Comparison of ENCODE assay signal across 9 cellular contexts in the genomic region with DNA sequence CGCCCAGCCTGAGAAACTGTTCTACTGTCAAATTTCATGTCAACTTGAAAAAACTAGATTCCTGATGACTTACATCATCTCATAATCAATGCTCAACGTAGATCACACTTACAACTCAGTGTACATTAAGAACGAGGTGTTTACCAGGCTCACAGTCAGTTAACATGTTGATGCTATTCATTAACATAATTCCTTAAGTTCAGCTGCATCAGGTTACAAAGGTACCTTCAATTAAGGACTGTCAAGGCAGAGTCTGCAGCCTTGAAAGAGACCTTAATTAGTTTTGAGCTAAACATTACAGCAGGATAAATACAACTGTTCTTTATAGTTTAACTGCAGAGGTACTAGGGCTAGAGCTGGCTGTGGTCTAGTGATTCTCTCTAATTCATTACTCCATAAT. TPM values are rescaled to one million over a fixed set of nuclear protein-coding genes. Genes with fewer than 3 reads are reported as not detected.
DNase-seq lines count a peak whose midpoint lies in the region; TF ChIP-seq lines count a peak whose summit lies in the region.
"Had no signal": no experiment of that assay in that cellular context is flagged by ENCODE, and none has a peak within 500 bp of the region (broad histone marks: within the 10 kb centered on the region; RNA-seq: fewer than 3 reads in every experiment).

No MANE protein-coding gene starts in this region.

- peak overlapping the region; percentile 95 for H3K27ac Mint-ChIP-seq in T-helper 2 cell treated with Interferon-gamma antibody and Interleukin-4, amounts not matched to agents 5 μg/mL and 100 μg/mL, for 36 hours
- H3K27ac Mint-ChIP-seq in activated CD4-positive, alpha-beta memory T cell treated with anti-CD3 and anti-CD28 coated beads for 36 hours: peak overlapping the region; percentile 96
- H3K27ac Mint-ChIP-seq in immature natural killer cell: peak overlapping the region; percentile 83 to 95 (median 94)

- H3K36me3 ChIP-seq in suprapubic skin: peaks cover 26% of the 10 kb centered on the region

- no peaks in the 10 kb centered on the region for H3K27me3 ChIP-seq in suprapubic skin

- H3K4me3 Mint-ChIP-seq in T-helper 2 cell treated with Interferon-gamma antibody and Interleukin-4, amounts not matched to agents 5 μg/mL and 100 μg/mL, for 36 hours: peak overlapping the region; percentile 94
- H3K4me3 Mint-ChIP-seq in activated CD4-positive, alpha-beta memory T cell treated with anti-CD3 and anti-CD28 coated beads for 36 hours: peak overlapping the region; percentile 92
- H3K4me3 Mint-ChIP-seq in immature natural killer cell: peak overlapping the region; percentile 89 to 94 (median 90)

- peak overlapping the region; percentile 91 for H3K27ac ChIP-seq in suprapubic skin

- H3K36me3 Mint-ChIP-seq in T-helper 2 cell treated with Interferon-gamma antibody and Interleukin-4, amounts not matched to agents 5 μg/mL and 100 μg/mL, for 36 hours (ENCODE audit: low read depth): peaks cover 59% of the 10 kb centered on the region
- peaks cover 50% of the 10 kb centered on the region for H3K36me3 Mint-ChIP-seq in activated CD4-positive, alpha-beta memory T cell treated with anti-CD3 and anti-CD28 coated beads for 36 hours
- H3K36me3 Mint-ChIP-seq in immature natural killer cell: peaks cover 13 to 25% (median 15%) of the 10 kb centered on the region in 3 donors

- H3K9me3 ChIP-seq in suprapubic skin: no peaks in the 10 kb centered on the region

- intact Hi-C loops in activated CD4-positive, alpha-beta memory T cell treated with anti-CD3 and anti-CD28 coated beads for 36 hours (cut with micrococcal nuclease): loop anchor here (1.0 kb wide), 1 partner anchor 13 kb away; no protein-coding TSS in a partner anchor

- peaks cover 51% of the 10 kb centered on the region for H3K4me1 Mint-ChIP-seq in T-helper 2 cell treated with Interferon-gamma antibody and Interleukin-4, amounts not matched to agents 5 μg/mL and 100 μg/mL, for 36 hours (ENCODE audit: low read depth)
- H3K4me1 Mint-ChIP-seq in activated CD4-positive, alpha-beta memory T cell treated with anti-CD3 and anti-CD28 coated beads for 36 hours (ENCODE audit: low read depth): peaks cover 51% of the 10 kb centered on the region
- H3K4me1 Mint-ChIP-seq in immature natural killer cell: peaks cover 65 to 72% of the 10 kb centered on the region in 2 donors

- DNase-seq in T-helper 2 cell treated with Interferon-gamma antibody and Interleukin-4, amounts not matched to agents 5 μg/mL and 100 μg/mL, for 36 hours (ENCODE audit: low spot score): no peak
- DNase-seq in T-helper 2 cell (no peak), immature natural killer cell (no peak), suprapubic skin (ENCODE audit: low spot score in 2 of 2) (no peak), superior temporal gyrus (ENCODE audit: extremely low spot score) (no peak), NK-92 (lab: John Stamatoyannopoulos, UW; ENCODE audit: unreplicated experiment) (no peak)
- DNase-seq in activated CD4-positive, alpha-beta memory T cell treated with anti-CD3 and anti-CD28 coated beads for 36 hours: no peak
- DNase-seq in effector CD4-positive, alpha-beta T cell: no peak
- DNase-seq: COR-L47 had no signal

- POLR2A ChIA-PET in activated CD4-positive, alpha-beta memory T cell treated with anti-CD3 and anti-CD28 coated beads for 36 hours (lab: Charles Lee): interaction anchor here (0.5 to 2.9 kb wide), 3 partner anchors 69 to 92 kb away, joined by 3 to 10 read pairs (median 3); no protein-coding TSS in a partner anchor

- no peak for TF ChIP-seq POLR2A in suprapubic skin (IDR thresholded peaks at IDR 0.05)

- no peak for TF ChIP-seq EP300 in suprapubic skin (IDR thresholded peaks at IDR 0.05)

- H3K4me3 ChIP-seq in suprapubic skin: peak overlapping the region; percentile 85

- peaks cover 74% of the 10 kb centered on the region for H3K4me1 ChIP-seq in suprapubic skin

- 7% methylated on average over 3 of the region's 3 CpGs for WGBS in suprapubic skin

- CTCF ChIA-PET in activated CD4-positive, alpha-beta memory T cell treated with anti-CD3 and anti-CD28 coated beads for 36 hours (lab: Charles Lee): interaction anchor here (1.2 to 1.4 kb wide), 3 partner anchors 10 to 45 kb away, joined by 4 to 14 read pairs (median 5); no protein-coding TSS in a partner anchor

- no peaks in the 10 kb centered on the region for H3K27me3 Mint-ChIP-seq in T-helper 2 cell treated with Interferon-gamma antibody and Interleukin-4, amounts not matched to agents 5 μg/mL and 100 μg/mL, for 36 hours (ENCODE audit: low read depth)
- no peaks in the 10 kb centered on the region for H3K27me3 Mint-ChIP-seq in activated CD4-positive, alpha-beta memory T cell treated with anti-CD3 and anti-CD28 coated beads for 36 hours
- H3K27me3 Mint-ChIP-seq in immature natural killer cell (ENCODE audit: low read depth in 3 of 3): peaks cover 9 to 29% (median 12%) of the 10 kb centered on the region in 3 donors

- H3K9me3 Mint-ChIP-seq in T-helper 2 cell treated with Interferon-gamma antibody and Interleukin-4, amounts not matched to agents 5 μg/mL and 100 μg/mL, for 36 hours: no peaks in the 10 kb centered on the region
- no peaks in the 10 kb centered on the region for H3K9me3 Mint-ChIP-seq in activated CD4-positive, alpha-beta memory T cell treated with anti-CD3 and anti-CD28 coated beads for 36 hours
- no peaks in the 10 kb centered on the region for H3K9me3 Mint-ChIP-seq in immature natural killer cell

- no peak for TF ChIP-seq CTCF in suprapubic skin (IDR thresholded peaks at IDR 0.05)

RNA-seq across cellular contexts. Expression of a gene that starts 1.9 kb away (rescaled TPM):
- total RNA-seq in activated CD4-positive, alpha-beta memory T cell treated with anti-CD3 and anti-CD28 coated beads for 36 hours: 10 to 100 TPM; 55.4 to 55.7 TPM
- 10 to 100 TPM; 40.0 to 58.3 (median 51.7) TPM for polyA plus RNA-seq in immature natural killer cell
- total RNA-seq in suprapubic skin: 10 to 100 TPM; 36.7 to 45.0 (median 38.6) TPM
